1 cellular context compared by ENCODE assay signal in the genomic region with DNA sequence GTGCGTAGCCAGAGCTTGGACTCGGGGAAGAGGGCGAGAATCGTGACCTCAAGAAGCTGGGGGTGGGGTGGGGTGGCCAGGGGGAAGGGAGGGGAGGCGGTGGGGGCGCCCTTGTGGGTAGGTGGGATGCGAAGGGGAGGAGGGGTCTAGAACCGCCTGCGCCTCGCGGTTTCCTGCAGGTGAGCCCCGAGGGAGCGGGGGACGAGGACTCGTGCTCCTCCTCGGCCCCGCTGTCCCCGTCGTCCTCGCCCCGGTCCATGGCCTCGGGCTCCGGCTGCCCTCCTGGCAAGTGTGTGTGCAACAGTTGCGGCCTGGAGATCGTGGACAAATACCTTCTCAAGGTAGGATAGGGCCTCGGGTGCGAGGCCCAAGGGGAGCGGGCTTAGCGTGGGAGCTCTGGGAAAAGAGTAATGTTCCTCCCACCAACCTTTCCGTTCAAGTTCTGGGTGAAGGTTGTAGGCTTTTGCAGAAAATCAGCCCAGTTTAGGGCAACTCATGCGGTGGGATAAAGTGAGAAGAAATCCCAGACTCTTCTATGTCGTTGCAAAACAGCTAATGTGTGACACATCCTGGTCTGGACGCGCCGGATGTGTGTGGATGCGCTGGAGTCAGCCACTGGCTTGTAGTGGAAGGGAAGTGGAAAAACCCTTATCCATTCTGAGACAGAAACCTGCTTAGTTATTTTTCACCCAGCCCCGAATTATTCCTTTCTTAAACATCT.
A peak's percentile ranks its signal among the peaks of the same experiment; 100 is the strongest.
TF ChIP-seq lines count a peak whose summit lies in the region.

No MANE protein-coding gene starts in this region.

TF ChIP-seq in HepG2, 621 proteins besides CTCF, POLR2A, EP300 and RAD21:
- TF ChIP-seq EZH2 (conservative IDR thresholded peaks at IDR 0.05; ENCODE audit: low read depth, low read length) (0 out of 2 replicates have a peak, but pooled peaks have one; percentile 35), NCOR1 (IDR thresholded peaks at IDR 0.05; ENCODE audit: borderline replicate concordance, low read length) (no peak)
